1 cellular context compared by ENCODE assay signal in the genomic region with DNA sequence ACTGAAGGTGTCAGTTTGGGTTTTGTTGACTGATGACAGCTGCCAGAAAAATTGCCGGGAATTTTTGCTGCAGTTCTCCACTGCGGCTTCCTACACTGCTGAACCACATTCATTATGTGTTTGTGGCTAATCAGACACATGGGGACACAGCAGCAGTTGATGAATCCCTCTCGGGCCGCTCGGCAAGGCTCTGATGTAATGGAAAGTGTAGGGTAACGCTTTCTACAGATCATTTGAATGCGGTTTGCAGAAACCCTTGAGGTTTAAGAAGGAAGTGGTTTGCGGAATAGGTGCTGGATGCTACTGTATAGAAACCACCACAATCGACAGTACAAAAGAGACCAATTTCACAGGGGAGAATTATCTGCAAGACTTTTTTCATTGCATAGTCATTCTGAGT.
TF ChIP-seq lines count a peak whose summit lies in the region.

No MANE protein-coding gene starts in this region.

TF ChIP-seq in GM12878, 131 proteins besides CTCF, POLR2A, EP300 and RAD21 (continued from another document and continues in another):
- TF ChIP-seq, protein P1, sequence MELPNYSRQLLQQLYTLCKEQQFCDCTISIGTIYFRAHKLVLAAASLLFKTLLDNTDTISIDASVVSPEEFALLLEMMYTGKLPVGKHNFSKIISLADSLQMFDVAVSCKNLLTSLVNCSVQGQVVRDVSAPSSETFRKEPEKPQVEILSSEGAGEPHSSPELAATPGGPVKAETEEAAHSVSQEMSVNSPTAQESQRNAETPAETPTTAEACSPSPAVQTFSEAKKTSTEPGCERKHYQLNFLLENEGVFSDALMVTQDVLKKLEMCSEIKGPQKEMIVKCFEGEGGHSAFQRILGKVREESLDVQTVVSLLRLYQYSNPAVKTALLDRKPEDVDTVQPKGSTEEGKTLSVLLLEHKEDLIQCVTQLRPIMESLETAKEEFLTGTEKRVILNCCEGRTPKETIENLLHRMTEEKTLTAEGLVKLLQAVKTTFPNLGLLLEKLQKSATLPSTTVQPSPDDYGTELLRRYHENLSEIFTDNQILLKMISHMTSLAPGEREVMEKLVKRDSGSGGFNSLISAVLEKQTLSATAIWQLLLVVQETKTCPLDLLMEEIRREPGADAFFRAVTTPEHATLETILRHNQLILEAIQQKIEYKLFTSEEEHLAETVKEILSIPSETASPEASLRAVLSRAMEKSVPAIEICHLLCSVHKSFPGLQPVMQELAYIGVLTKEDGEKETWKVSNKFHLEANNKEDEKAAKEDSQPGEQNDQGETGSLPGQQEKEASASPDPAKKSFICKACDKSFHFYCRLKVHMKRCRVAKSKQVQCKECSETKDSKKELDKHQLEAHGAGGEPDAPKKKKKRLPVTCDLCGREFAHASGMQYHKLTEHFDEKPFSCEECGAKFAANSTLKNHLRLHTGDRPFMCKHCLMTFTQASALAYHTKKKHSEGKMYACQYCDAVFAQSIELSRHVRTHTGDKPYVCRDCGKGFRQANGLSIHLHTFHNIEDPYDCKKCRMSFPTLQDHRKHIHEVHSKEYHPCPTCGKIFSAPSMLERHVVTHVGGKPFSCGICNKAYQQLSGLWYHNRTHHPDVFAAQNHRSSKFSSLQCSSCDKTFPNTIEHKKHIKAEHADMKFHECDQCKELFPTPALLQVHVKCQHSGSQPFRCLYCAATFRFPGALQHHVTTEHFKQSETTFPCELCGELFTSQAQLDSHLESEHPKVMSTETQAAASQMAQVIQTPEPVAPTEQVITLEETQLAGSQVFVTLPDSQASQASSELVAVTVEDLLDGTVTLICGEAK (IDR thresholded peaks at IDR 0.05; ENCODE audit: borderline replicate concordance): no peak
- TF ChIP-seq BACH1 (IDR thresholded peaks at IDR 0.05; ENCODE audit: borderline replicate concordance) (no peak), ZZZ3 (IDR thresholded peaks at IDR 0.05; ENCODE audit: control insufficient read depth, insufficient read length, low read depth) (no peak), SP1 (IDR thresholded peaks at IDR 0.05; ENCODE audit: low read depth, low read length) (no peak), ZNF217 (IDR thresholded peaks at IDR 0.05) (peak; percentile 66), TBL1XR1 (IDR thresholded peaks at IDR 0.05; ENCODE audit: low read depth, low read length) (0 out of 2 replicates have a peak, but pooled peaks have one; percentile 72), HDAC2 (IDR thresholded peaks at IDR 0.05) (no peak), SIN3A (IDR thresholded peaks at IDR 0.05; ENCODE audit: low read depth, low read length) (no peak), NR2F1 (conservative IDR thresholded peaks at IDR 0.05) (peak; percentile 49), NR2C2 (IDR thresholded peaks at IDR 0.05; ENCODE audit: borderline replicate concordance, control insufficient read depth, insufficient read length, low read depth) (no peak), CBFB (IDR thresholded peaks at IDR 0.05; ENCODE audit: low read depth) (peak; percentile 99), CHD2 (IDR thresholded peaks at IDR 0.05; ENCODE audit: borderline replicate concordance, low read depth, low read length) (no peak), NFXL1 (IDR thresholded peaks at IDR 0.05; ENCODE audit: borderline replicate concordance) (no peak), YY1 (IDR thresholded peaks at IDR 0.05; ENCODE audit: low read depth, low read length) (no peak), HDAC6 (IDR thresholded peaks at IDR 0.05; ENCODE audit: unreplicated experiment) (no peak), ZNF384 (IDR thresholded peaks at IDR 0.05; ENCODE audit: borderline replicate concordance, low read depth, low read length) (no peak), BHLHE40 (IDR thresholded peaks at IDR 0.05; ENCODE audit: borderline replicate concordance in 1 of 2, low read depth in 2 of 2, low read length in 1 of 2) (peak; percentile 43 to 65; a peak in 3 of 4 replicates), ZBED1 (IDR thresholded peaks at IDR 0.05; ENCODE audit: borderline replicate concordance) (peak; percentile 74; the same call in 1 of the 2 replicates), NR2C1 (IDR thresholded peaks at IDR 0.05) (no peak), RELA (IDR thresholded peaks at IDR 0.05; ENCODE audit: borderline replicate concordance, partially characterized antibody) (no peak), HDGF (IDR thresholded peaks at IDR 0.05) (no peak), HCFC1 (IDR thresholded peaks at IDR 0.05; ENCODE audit: low read length) (no peak), FOXM1 (IDR thresholded peaks at IDR 0.05; ENCODE audit: low read depth, low read length) (peak; percentile 85; the same call in 1 of the 2 replicates), BCL11A (IDR thresholded peaks at IDR 0.05; ENCODE audit: low read depth, low read length) (peak; percentile 69; the same call in 1 of the 2 replicates), NFIC (IDR thresholded peaks at IDR 0.05; ENCODE audit: low read depth, low read length) (peak; percentile 92), RUNX3 (IDR thresholded peaks at IDR 0.05; ENCODE audit: low read length) (peak; percentile 100), MEF2B (IDR thresholded peaks at IDR 0.05; ENCODE audit: partially characterized antibody, poor library complexity, severe bottlenecking) (peak; percentile 65), MXI1 (IDR thresholded peaks at IDR 0.05; ENCODE audit: low read depth, low read length) (no peak), IKZF2 (IDR thresholded peaks at IDR 0.05) (peak; percentile 85 to 87), ATF7 (IDR thresholded peaks at IDR 0.05; ENCODE audit: low read depth) (peak; percentile 96)
- TF ChIP-seq, protein P2, sequence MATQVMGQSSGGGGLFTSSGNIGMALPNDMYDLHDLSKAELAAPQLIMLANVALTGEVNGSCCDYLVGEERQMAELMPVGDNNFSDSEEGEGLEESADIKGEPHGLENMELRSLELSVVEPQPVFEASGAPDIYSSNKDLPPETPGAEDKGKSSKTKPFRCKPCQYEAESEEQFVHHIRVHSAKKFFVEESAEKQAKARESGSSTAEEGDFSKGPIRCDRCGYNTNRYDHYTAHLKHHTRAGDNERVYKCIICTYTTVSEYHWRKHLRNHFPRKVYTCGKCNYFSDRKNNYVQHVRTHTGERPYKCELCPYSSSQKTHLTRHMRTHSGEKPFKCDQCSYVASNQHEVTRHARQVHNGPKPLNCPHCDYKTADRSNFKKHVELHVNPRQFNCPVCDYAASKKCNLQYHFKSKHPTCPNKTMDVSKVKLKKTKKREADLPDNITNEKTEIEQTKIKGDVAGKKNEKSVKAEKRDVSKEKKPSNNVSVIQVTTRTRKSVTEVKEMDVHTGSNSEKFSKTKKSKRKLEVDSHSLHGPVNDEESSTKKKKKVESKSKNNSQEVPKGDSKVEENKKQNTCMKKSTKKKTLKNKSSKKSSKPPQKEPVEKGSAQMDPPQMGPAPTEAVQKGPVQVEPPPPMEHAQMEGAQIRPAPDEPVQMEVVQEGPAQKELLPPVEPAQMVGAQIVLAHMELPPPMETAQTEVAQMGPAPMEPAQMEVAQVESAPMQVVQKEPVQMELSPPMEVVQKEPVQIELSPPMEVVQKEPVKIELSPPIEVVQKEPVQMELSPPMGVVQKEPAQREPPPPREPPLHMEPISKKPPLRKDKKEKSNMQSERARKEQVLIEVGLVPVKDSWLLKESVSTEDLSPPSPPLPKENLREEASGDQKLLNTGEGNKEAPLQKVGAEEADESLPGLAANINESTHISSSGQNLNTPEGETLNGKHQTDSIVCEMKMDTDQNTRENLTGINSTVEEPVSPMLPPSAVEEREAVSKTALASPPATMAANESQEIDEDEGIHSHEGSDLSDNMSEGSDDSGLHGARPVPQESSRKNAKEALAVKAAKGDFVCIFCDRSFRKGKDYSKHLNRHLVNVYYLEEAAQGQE (IDR thresholded peaks at IDR 0.05; ENCODE audit: low read depth, low read length): no peak
- TF ChIP-seq, protein P3, sequence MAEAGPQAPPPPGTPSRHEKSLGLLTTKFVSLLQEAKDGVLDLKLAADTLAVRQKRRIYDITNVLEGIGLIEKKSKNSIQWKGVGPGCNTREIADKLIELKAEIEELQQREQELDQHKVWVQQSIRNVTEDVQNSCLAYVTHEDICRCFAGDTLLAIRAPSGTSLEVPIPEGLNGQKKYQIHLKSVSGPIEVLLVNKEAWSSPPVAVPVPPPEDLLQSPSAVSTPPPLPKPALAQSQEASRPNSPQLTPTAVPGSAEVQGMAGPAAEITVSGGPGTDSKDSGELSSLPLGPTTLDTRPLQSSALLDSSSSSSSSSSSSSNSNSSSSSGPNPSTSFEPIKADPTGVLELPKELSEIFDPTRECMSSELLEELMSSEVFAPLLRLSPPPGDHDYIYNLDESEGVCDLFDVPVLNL (IDR thresholded peaks at IDR 0.05; ENCODE audit: low read depth, low read length): no peak
- TF ChIP-seq, protein P4, sequence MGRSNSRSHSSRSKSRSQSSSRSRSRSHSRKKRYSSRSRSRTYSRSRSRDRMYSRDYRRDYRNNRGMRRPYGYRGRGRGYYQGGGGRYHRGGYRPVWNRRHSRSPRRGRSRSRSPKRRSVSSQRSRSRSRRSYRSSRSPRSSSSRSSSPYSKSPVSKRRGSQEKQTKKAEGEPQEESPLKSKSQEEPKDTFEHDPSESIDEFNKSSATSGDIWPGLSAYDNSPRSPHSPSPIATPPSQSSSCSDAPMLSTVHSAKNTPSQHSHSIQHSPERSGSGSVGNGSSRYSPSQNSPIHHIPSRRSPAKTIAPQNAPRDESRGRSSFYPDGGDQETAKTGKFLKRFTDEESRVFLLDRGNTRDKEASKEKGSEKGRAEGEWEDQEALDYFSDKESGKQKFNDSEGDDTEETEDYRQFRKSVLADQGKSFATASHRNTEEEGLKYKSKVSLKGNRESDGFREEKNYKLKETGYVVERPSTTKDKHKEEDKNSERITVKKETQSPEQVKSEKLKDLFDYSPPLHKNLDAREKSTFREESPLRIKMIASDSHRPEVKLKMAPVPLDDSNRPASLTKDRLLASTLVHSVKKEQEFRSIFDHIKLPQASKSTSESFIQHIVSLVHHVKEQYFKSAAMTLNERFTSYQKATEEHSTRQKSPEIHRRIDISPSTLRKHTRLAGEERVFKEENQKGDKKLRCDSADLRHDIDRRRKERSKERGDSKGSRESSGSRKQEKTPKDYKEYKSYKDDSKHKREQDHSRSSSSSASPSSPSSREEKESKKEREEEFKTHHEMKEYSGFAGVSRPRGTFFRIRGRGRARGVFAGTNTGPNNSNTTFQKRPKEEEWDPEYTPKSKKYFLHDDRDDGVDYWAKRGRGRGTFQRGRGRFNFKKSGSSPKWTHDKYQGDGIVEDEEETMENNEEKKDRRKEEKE (IDR thresholded peaks at IDR 0.05): no peak
- TF ChIP-seq, protein P5, sequence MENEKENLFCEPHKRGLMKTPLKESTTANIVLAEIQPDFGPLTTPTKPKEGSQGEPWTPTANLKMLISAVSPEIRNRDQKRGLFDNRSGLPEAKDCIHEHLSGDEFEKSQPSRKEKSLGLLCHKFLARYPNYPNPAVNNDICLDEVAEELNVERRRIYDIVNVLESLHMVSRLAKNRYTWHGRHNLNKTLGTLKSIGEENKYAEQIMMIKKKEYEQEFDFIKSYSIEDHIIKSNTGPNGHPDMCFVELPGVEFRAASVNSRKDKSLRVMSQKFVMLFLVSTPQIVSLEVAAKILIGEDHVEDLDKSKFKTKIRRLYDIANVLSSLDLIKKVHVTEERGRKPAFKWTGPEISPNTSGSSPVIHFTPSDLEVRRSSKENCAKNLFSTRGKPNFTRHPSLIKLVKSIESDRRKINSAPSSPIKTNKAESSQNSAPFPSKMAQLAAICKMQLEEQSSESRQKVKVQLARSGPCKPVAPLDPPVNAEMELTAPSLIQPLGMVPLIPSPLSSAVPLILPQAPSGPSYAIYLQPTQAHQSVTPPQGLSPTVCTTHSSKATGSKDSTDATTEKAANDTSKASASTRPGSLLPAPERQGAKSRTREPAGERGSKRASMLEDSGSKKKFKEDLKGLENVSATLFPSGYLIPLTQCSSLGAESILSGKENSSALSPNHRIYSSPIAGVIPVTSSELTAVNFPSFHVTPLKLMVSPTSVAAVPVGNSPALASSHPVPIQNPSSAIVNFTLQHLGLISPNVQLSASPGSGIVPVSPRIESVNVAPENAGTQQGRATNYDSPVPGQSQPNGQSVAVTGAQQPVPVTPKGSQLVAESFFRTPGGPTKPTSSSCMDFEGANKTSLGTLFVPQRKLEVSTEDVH (IDR thresholded peaks at IDR 0.05; ENCODE audit: low read depth, partially characterized antibody): no peak
- TF ChIP-seq, protein P6, sequence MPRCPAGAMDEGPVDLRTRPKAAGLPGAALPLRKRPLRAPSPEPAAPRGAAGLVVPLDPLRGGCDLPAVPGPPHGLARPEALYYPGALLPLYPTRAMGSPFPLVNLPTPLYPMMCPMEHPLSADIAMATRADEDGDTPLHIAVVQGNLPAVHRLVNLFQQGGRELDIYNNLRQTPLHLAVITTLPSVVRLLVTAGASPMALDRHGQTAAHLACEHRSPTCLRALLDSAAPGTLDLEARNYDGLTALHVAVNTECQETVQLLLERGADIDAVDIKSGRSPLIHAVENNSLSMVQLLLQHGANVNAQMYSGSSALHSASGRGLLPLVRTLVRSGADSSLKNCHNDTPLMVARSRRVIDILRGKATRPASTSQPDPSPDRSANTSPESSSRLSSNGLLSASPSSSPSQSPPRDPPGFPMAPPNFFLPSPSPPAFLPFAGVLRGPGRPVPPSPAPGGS (IDR thresholded peaks at IDR 0.05; ENCODE audit: borderline replicate concordance, insufficient read depth, low read depth, low read length, poor library complexity, severe bottlenecking): peak; percentile 48
- TF ChIP-seq, protein P7, sequence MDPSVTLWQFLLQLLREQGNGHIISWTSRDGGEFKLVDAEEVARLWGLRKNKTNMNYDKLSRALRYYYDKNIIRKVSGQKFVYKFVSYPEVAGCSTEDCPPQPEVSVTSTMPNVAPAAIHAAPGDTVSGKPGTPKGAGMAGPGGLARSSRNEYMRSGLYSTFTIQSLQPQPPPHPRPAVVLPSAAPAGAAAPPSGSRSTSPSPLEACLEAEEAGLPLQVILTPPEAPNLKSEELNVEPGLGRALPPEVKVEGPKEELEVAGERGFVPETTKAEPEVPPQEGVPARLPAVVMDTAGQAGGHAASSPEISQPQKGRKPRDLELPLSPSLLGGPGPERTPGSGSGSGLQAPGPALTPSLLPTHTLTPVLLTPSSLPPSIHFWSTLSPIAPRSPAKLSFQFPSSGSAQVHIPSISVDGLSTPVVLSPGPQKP (IDR thresholded peaks at IDR 0.05; ENCODE audit: low read depth, low read length): no peak
- TF ChIP-seq, protein P8, sequence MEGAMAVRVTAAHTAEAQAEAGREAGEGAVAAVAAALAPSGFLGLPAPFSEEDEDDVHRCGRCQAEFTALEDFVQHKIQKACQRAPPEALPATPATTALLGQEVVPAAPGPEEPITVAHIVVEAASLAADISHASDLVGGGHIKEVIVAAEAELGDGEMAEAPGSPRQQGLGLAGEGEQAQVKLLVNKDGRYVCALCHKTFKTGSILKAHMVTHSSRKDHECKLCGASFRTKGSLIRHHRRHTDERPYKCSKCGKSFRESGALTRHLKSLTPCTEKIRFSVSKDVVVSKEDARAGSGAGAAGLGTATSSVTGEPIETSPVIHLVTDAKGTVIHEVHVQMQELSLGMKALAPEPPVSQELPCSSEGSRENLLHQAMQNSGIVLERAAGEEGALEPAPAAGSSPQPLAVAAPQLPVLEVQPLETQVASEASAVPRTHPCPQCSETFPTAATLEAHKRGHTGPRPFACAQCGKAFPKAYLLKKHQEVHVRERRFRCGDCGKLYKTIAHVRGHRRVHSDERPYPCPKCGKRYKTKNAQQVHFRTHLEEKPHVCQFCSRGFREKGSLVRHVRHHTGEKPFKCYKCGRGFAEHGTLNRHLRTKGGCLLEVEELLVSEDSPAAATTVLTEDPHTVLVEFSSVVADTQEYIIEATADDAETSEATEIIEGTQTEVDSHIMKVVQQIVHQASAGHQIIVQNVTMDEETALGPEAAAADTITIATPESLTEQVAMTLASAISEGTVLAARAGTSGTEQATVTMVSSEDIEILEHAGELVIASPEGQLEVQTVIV (IDR thresholded peaks at IDR 0.05; ENCODE audit: borderline replicate concordance, partially characterized antibody): no peak
